Comparison of ENCODE assay signal across 13 cellular contexts in the genomic region with DNA sequence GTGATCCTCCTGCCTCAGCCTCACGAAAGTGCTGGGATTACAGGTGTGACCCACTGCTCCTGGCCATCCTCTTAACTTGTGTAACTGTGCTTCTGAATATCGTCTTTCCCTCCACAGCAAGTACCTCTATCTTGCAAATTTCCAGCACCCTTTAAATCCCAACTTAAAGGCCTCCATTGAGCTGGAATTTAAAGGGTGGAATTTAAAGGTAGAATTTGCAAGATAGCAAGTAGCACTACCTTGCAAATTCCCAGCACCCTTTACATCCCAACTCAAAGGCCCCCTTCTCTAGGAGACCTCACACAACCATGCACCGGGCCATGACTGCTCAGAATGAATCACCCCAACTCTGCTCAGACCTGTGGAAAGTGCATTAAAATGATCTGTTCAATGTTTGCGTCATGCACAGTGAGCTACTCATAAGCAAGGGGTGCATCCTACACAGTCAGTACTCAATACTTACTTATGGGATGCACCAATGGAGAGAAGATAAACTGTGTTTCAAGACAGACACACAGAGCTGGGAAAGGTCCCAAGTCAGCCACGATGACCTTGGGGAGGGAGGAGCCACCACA.
"Had no signal": no experiment of that assay in that cellular context is flagged by ENCODE, and none has a peak within 500 bp of the region (broad histone marks: within the 10 kb centered on the region; RNA-seq: fewer than 3 reads in every experiment).

No MANE protein-coding gene starts in this region.

- H3K27me3 Mint-ChIP-seq: brain had no signal

- DNase-seq: activated CD4-positive, alpha-beta T cell treated with anti-CD3 and anti-CD28 coated beads, Interleukin-2, amount 50 U/mL, for 4 hours; activated CD4-positive, CD25-positive, alpha-beta regulatory T cell treated with anti-CD3 and anti-CD28 coated beads, Interleukin-2, amount 50 U/mL, for 72 hours; activated naive CD4-positive, alpha-beta T cell treated with anti-CD3 and anti-CD28 coated beads, Interleukin-2, amount 50 U/mL, for 16 hours; activated T-cell treated with anti-CD3 and anti-CD28 coated beads, Interleukin-2, amount 50 U/mL, for 1 hour; cerebellar nuclear complex; stimulated activated CD4-positive, alpha-beta T cell treated with anti-CD3 and anti-CD28 coated beads, Interleukin-4, amount 100 ng/mL, for 1 hour; stimulated activated CD8-positive, alpha-beta memory T cell treated with anti-CD3 and anti-CD28 coated beads, Interleukin-4, amount 100 ng/mL, for 48 hours; stimulated activated naive CD8-positive, alpha-beta T cell treated with anti-CD3 and anti-CD28 coated beads, Interleukin-15, Interleukin-2, amounts not matched to agents 100 U/mL and 50 U/mL, for 24 hours had no signal

- H3K27me3 ChIP-seq: adrenal gland, gastrocnemius medialis had no signal

- ATAC-seq: stimulated activated naive CD8-positive, alpha-beta T cell treated with anti-CD3 and anti-CD28 coated beads, Interleukin-15, Interleukin-2, amounts not matched to agents 100 U/mL and 50 U/mL, for 24 hours had no signal

- H3K4me3 Mint-ChIP-seq: brain; dendritic cell treated with granulocyte-macrophage colony-stimulating factor and Interleukin-4, amounts not matched to agents 40 ng/mL and 50 ng/mL, for 4 days; endodermal cell had no signal

- H3K4me3 ChIP-seq: adrenal gland, gastrocnemius medialis had no signal

- H3K27ac Mint-ChIP-seq: dendritic cell treated with granulocyte-macrophage colony-stimulating factor and Interleukin-4, amounts not matched to agents 40 ng/mL and 50 ng/mL, for 4 days; endodermal cell had no signal

- H3K4me1 ChIP-seq: adrenal gland, gastrocnemius medialis had no signal

- H3K36me3 ChIP-seq: adrenal gland, gastrocnemius medialis had no signal

- H3K4me1 Mint-ChIP-seq: brain, endodermal cell had no signal

- H3K36me3 Mint-ChIP-seq: brain had no signal

- H3K27ac ChIP-seq: gastrocnemius medialis had no signal

- H3K9me3 ChIP-seq: adrenal gland, gastrocnemius medialis had no signal

- H3K9me3 Mint-ChIP-seq: dendritic cell treated with granulocyte-macrophage colony-stimulating factor and Interleukin-4, amounts not matched to agents 40 ng/mL and 50 ng/mL, for 4 days had no signal
